ENCODE assay signal across 17 cellular contexts in genomic region chr20:31484001-31484400, GRCh38. TPM values are rescaled to one million over a fixed set of nuclear protein-coding genes. Genes with fewer than 3 reads are reported as not detected.
DNase-seq lines count a peak whose midpoint lies in the region; ATAC-seq lines count a peak whose summit lies in the region.
"Had no signal": no experiment of that assay in that cellular context is flagged by ENCODE, and none has a peak within 500 bp of the region (broad histone marks: within the 10 kb centered on the region; RNA-seq: fewer than 3 reads in every experiment).

No MANE protein-coding gene starts in this region.

- H3K36me3 Mint-ChIP-seq in immature natural killer cell = no peaks in the 10 kb centered on the region
- H3K36me3 Mint-ChIP-seq: activated CD8-positive, alpha-beta memory T cell treated with anti-CD3 and anti-CD28 coated beads, Interleukin-2, amount 10 ng/mL, durations not matched to agents 7 days and 5 days had no signal

- H3K4me3 Mint-ChIP-seq in immature natural killer cell = no peak overlapping the region
- H3K4me3 Mint-ChIP-seq: activated CD8-positive, alpha-beta memory T cell treated with anti-CD3 and anti-CD28 coated beads, Interleukin-2, amount 10 ng/mL, durations not matched to agents 7 days and 5 days had no signal

- intact Hi-C loops in left colon (cut with DNase I, micrococcal nuclease) = no loop called here

- DNase-seq in AG20443 (ENCODE audit: low spot score) (peak; percentile 83), SK-N-DZ (ENCODE audit: low spot score) (peak; percentile 37), immature natural killer cell (peak in 2 of 3 donors; percentile 5 to 12), Ammon's horn (ENCODE audit: low spot score) (no peak), left colon (no peak), NOMO-1 treated with dmso at 0.1 percent for 144 hours (lab: John Stamatoyannopoulos, UW; ENCODE audit: unreplicated experiment) (no peak)
- DNase-seq: activated CD8-positive, alpha-beta memory T cell treated with anti-CD3 and anti-CD28 coated beads, Interleukin-2, amount 10 ng/mL, durations not matched to agents 7 days and 5 days; activated naive CD4-positive, alpha-beta T cell treated with anti-CD3 and anti-CD28 coated beads, Interleukin-2, amount 50 U/mL, for 16 hours; caudate nucleus; DMS79 treated with DMSO at 0.1 percent for 48 hours; kidney; NCI-H2107; trophoblast cell had no signal

- H3K4me1 ChIP-seq in ES-I3 (ENCODE audit: insufficient read depth, low read length) = no peaks in the 10 kb centered on the region; the same call in 1 of the 2 replicates
- H3K4me1 ChIP-seq: pancreas had no signal

- H3K4me1 Mint-ChIP-seq in immature natural killer cell = peaks cover 0 to 3% of the 10 kb centered on the region in 2 donors
- H3K4me1 Mint-ChIP-seq: activated CD8-positive, alpha-beta memory T cell treated with anti-CD3 and anti-CD28 coated beads, Interleukin-2, amount 10 ng/mL, durations not matched to agents 7 days and 5 days had no signal

- peaks cover 0 to 2% (median 0%) of the 10 kb centered on the region in 6 donors for H3K9me3 Mint-ChIP-seq in immature natural killer cell

- peak overlapping the region; percentile 27; the same call in 1 of the 2 replicates for H3K9ac ChIP-seq in ES-I3 (ENCODE audit: low read depth, low read length)

- no peak overlapping the region for H3K27ac Mint-ChIP-seq in immature natural killer cell
- H3K27ac Mint-ChIP-seq: activated CD8-positive, alpha-beta memory T cell treated with anti-CD3 and anti-CD28 coated beads, Interleukin-2, amount 10 ng/mL, durations not matched to agents 7 days and 5 days had no signal

- H3K36me3 ChIP-seq in ES-I3 (ENCODE audit: insufficient read depth, low read length) = no peaks in the 10 kb centered on the region
- H3K36me3 ChIP-seq: pancreas had no signal

- H3K27me3 Mint-ChIP-seq in immature natural killer cell (ENCODE audit: low read depth in 3 of 3) = peaks cover 8 to 17% (median 15%) of the 10 kb centered on the region in 3 donors

- ATAC-seq in left colon (no peak), GM21825 (IDR thresholded peaks at IDR 0.05; ENCODE audit: unreplicated experiment) (no peak)
- ATAC-seq: activated CD8-positive, alpha-beta memory T cell treated with anti-CD3 and anti-CD28 coated beads, Interleukin-2, amount 10 ng/mL, durations not matched to agents 7 days and 5 days; mucosa of descending colon had no signal

- no peaks in the 10 kb centered on the region for H3K9me3 ChIP-seq in ES-I3 (ENCODE audit: control insufficient read depth, insufficient read depth, low read length)
- H3K9me3 ChIP-seq: mucosa of descending colon, pancreas had no signal

RNA-seq across cellular contexts. Expression of gene REM1, which starts 8.9 kb away (rescaled TPM):
- not detected in 2 replicates for polyA plus RNA-seq in SK-N-DZ (2014; cell fraction: cytosol; rRNA removed)
- not detected in 2 replicates for polyA plus RNA-seq in SK-N-DZ (2014; cell fraction: nucleus; rRNA removed)
- not detected for polyA plus RNA-seq in immature natural killer cell
- total RNA-seq in left colon = under 1 TPM; 0.27 to 0.81 TPM
- total RNA-seq: activated CD8-positive, alpha-beta memory T cell treated with anti-CD3 and anti-CD28 coated beads, Interleukin-2, amount 10 ng/mL, durations not matched to agents 7 days and 5 days had no signal

RNA-seq across cellular contexts. Expression of gene DEFB124, which starts 9.1 kb away (rescaled TPM):
- not detected in 2 replicates for polyA plus RNA-seq in SK-N-DZ (2014; cell fraction: cytosol; rRNA removed)
- not detected in 2 replicates for polyA plus RNA-seq in SK-N-DZ (2014; cell fraction: nucleus; rRNA removed)
- polyA plus RNA-seq in immature natural killer cell = not detected
- total RNA-seq in left colon = not detected
- total RNA-seq: activated CD8-positive, alpha-beta memory T cell treated with anti-CD3 and anti-CD28 coated beads, Interleukin-2, amount 10 ng/mL, durations not matched to agents 7 days and 5 days; mucosa of descending colon had no signal
- polyA plus RNA-seq: pancreas had no signal

RNA-seq across cellular contexts. Expression of gene HM13, which starts 30.2 kb away (rescaled TPM):
- polyA plus RNA-seq in SK-N-DZ (2014; cell fraction: cytosol; rRNA removed) = 103 TPM in 2 replicates
- 60.4 and 68.0 TPM in 2 replicates for polyA plus RNA-seq in SK-N-DZ (2014; cell fraction: nucleus; rRNA removed)
- 100 to 1,000 TPM; 112 to 167 (median 152) TPM for polyA plus RNA-seq in immature natural killer cell
- 100 to 1,000 TPM; 122 to 135 TPM for total RNA-seq in left colon

RNA-seq across cellular contexts. Expression of gene DEFB123, which starts 43.6 kb away (rescaled TPM):
- polyA plus RNA-seq in SK-N-DZ (2014; cell fraction: cytosol; rRNA removed) = not detected in 2 replicates
- not detected in 2 replicates for polyA plus RNA-seq in SK-N-DZ (2014; cell fraction: nucleus; rRNA removed)
- not detected for polyA plus RNA-seq in immature natural killer cell
- total RNA-seq in left colon = not detected
- total RNA-seq: activated CD8-positive, alpha-beta memory T cell treated with anti-CD3 and anti-CD28 coated beads, Interleukin-2, amount 10 ng/mL, durations not matched to agents 7 days and 5 days; kidney; mucosa of descending colon; pancreas had no signal
- polyA plus RNA-seq: pancreas had no signal

Comparison
In these comparisons a context has a peak if more than half of its experiments do, and no peak if none do; other contexts are left out.
1. DNase-seq: peak in AG20443 (single experiment), SK-N-DZ (single experiment) and immature natural killer cell (2 of 3); none in Ammon's horn (single experiment), left colon (0 of 2) and NOMO-1 treated with dmso at 0.1 percent for 144 hours (single experiment).